1 cellular context compared by ENCODE assay signal in the genomic region with DNA sequence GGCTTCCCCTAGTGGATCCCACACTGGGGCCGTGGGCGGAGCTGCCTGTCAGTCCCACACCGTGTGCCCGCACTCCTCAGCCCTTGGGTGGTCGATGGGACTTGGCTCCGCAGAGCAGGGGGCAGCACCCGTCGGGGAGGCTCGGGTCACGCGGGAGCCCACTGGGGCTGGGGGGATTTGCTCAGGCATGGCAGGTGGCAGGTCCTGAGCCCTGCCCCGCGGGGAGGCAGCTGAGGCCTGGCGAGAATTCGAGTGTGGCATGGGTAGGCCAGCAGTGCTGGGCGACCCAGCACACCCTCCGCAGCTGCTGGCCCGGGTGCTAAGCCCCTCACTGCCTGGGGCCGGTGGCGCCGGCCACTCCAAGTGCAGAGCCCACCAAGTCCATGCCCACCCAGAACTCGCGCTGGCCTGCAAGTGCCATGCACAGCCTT.
TF ChIP-seq lines count a peak whose summit lies in the region.

No MANE protein-coding gene starts in this region.

TF ChIP-seq in HepG2, 621 proteins besides CTCF, POLR2A, EP300 and RAD21 (continued from another document):
- TF ChIP-seq, protein P1, sequence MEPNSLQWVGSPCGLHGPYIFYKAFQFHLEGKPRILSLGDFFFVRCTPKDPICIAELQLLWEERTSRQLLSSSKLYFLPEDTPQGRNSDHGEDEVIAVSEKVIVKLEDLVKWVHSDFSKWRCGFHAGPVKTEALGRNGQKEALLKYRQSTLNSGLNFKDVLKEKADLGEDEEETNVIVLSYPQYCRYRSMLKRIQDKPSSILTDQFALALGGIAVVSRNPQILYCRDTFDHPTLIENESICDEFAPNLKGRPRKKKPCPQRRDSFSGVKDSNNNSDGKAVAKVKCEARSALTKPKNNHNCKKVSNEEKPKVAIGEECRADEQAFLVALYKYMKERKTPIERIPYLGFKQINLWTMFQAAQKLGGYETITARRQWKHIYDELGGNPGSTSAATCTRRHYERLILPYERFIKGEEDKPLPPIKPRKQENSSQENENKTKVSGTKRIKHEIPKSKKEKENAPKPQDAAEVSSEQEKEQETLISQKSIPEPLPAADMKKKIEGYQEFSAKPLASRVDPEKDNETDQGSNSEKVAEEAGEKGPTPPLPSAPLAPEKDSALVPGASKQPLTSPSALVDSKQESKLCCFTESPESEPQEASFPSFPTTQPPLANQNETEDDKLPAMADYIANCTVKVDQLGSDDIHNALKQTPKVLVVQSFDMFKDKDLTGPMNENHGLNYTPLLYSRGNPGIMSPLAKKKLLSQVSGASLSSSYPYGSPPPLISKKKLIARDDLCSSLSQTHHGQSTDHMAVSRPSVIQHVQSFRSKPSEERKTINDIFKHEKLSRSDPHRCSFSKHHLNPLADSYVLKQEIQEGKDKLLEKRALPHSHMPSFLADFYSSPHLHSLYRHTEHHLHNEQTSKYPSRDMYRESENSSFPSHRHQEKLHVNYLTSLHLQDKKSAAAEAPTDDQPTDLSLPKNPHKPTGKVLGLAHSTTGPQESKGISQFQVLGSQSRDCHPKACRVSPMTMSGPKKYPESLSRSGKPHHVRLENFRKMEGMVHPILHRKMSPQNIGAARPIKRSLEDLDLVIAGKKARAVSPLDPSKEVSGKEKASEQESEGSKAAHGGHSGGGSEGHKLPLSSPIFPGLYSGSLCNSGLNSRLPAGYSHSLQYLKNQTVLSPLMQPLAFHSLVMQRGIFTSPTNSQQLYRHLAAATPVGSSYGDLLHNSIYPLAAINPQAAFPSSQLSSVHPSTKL (CRISPR knock-in tag; IDR thresholded peaks at IDR 0.05): no peak
- TF ChIP-seq, protein P2, sequence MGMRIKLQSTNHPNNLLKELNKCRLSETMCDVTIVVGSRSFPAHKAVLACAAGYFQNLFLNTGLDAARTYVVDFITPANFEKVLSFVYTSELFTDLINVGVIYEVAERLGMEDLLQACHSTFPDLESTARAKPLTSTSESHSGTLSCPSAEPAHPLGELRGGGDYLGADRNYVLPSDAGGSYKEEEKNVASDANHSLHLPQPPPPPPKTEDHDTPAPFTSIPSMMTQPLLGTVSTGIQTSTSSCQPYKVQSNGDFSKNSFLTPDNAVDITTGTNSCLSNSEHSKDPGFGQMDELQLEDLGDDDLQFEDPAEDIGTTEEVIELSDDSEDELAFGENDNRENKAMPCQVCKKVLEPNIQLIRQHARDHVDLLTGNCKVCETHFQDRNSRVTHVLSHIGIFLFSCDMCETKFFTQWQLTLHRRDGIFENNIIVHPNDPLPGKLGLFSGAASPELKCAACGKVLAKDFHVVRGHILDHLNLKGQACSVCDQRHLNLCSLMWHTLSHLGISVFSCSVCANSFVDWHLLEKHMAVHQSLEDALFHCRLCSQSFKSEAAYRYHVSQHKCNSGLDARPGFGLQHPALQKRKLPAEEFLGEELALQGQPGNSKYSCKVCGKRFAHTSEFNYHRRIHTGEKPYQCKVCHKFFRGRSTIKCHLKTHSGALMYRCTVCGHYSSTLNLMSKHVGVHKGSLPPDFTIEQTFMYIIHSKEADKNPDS (CRISPR knock-in tag; IDR thresholded peaks at IDR 0.05): no peak
- no peak for TF ChIP-seq CREB1 (IDR thresholded peaks at IDR 0.05)
- no peak for TF ChIP-seq CREB1 (CRISPR knock-in tag; IDR thresholded peaks at IDR 0.05)
- no peak for TF ChIP-seq ISX (CRISPR knock-in tag; conservative IDR thresholded peaks at IDR 0.05)
- no peak for TF ChIP-seq SOX13 (IDR thresholded peaks at IDR 0.05)
- TF ChIP-seq SOX13 (CRISPR knock-in tag; conservative IDR thresholded peaks at IDR 0.05 in 1 of 2, IDR thresholded peaks at IDR 0.05 in 1 of 2): no peak
- TF ChIP-seq ZNF326 (CRISPR knock-in tag; IDR thresholded peaks at IDR 0.05; ENCODE audit: borderline replicate concordance): no peak
- TF ChIP-seq ZNF12 (CRISPR knock-in tag; IDR thresholded peaks at IDR 0.05): no peak
- TF ChIP-seq HMG20B (CRISPR knock-in tag; conservative IDR thresholded peaks at IDR 0.05): no peak
- no peak for TF ChIP-seq SMARCE1 (IDR thresholded peaks at IDR 0.05; ENCODE audit: borderline replicate concordance)
- TF ChIP-seq, protein P3, sequence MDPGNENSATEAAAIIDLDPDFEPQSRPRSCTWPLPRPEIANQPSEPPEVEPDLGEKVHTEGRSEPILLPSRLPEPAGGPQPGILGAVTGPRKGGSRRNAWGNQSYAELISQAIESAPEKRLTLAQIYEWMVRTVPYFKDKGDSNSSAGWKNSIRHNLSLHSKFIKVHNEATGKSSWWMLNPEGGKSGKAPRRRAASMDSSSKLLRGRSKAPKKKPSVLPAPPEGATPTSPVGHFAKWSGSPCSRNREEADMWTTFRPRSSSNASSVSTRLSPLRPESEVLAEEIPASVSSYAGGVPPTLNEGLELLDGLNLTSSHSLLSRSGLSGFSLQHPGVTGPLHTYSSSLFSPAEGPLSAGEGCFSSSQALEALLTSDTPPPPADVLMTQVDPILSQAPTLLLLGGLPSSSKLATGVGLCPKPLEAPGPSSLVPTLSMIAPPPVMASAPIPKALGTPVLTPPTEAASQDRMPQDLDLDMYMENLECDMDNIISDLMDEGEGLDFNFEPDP (CRISPR knock-in tag; conservative IDR thresholded peaks at IDR 0.05): no peak
- TF ChIP-seq, protein P4, sequence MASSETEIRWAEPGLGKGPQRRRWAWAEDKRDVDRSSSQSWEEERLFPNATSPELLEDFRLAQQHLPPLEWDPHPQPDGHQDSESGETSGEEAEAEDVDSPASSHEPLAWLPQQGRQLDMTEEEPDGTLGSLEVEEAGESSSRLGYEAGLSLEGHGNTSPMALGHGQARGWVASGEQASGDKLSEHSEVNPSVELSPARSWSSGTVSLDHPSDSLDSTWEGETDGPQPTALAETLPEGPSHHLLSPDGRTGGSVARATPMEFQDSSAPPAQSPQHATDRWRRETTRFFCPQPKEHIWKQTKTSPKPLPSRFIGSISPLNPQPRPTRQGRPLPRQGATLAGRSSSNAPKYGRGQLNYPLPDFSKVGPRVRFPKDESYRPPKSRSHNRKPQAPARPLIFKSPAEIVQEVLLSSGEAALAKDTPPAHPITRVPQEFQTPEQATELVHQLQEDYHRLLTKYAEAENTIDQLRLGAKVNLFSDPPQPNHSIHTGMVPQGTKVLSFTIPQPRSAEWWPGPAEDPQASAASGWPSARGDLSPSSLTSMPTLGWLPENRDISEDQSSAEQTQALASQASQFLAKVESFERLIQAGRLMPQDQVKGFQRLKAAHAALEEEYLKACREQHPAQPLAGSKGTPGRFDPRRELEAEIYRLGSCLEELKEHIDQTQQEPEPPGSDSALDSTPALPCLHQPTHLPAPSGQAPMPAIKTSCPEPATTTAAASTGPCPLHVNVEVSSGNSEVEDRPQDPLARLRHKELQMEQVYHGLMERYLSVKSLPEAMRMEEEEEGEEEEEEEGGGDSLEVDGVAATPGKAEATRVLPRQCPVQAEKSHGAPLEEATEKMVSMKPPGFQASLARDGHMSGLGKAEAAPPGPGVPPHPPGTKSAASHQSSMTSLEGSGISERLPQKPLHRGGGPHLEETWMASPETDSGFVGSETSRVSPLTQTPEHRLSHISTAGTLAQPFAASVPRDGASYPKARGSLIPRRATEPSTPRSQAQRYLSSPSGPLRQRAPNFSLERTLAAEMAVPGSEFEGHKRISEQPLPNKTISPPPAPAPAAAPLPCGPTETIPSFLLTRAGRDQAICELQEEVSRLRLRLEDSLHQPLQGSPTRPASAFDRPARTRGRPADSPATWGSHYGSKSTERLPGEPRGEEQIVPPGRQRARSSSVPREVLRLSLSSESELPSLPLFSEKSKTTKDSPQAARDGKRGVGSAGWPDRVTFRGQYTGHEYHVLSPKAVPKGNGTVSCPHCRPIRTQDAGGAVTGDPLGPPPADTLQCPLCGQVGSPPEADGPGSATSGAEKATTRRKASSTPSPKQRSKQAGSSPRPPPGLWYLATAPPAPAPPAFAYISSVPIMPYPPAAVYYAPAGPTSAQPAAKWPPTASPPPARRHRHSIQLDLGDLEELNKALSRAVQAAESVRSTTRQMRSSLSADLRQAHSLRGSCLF (CRISPR knock-in tag; IDR thresholded peaks at IDR 0.05; ENCODE audit: borderline replicate concordance): no peak
- TF ChIP-seq, protein P5, sequence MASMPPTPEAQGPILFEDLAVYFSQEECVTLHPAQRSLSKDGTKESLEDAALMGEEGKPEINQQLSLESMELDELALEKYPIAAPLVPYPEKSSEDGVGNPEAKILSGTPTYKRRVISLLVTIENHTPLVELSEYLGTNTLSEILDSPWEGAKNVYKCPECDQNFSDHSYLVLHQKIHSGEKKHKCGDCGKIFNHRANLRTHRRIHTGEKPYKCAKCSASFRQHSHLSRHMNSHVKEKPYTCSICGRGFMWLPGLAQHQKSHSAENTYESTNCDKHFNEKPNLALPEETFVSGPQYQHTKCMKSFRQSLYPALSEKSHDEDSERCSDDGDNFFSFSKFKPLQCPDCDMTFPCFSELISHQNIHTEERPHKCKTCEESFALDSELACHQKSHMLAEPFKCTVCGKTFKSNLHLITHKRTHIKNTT (CRISPR knock-in tag; IDR thresholded peaks at IDR 0.05): no peak
